1 cellular context compared by ENCODE assay signal in the genomic region with DNA sequence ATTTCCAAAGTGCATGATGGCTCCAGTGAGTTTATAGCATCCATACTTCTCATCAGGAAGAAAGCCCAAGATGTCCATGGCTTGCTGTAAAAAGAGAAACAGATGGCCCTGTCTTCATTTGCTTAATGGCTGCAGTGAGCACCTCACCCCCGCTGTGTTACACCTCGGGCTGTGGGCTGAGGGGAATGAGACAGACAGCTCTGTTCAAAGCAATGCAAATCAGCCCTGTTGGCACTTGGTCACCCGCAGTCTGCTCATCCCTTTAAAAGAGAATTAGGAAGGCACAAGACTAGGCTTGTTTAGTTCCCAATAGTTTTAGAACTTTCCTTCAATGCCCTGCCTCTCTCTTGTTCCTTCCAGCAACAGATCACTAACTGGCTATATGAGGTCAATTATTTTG.
TF ChIP-seq lines count a peak whose summit lies in the region.

No MANE protein-coding gene starts in this region.

TF ChIP-seq in endothelial cell of umbilical vein, 7 proteins besides CTCF, POLR2A, EP300 and RAD21 (continued from another document):
- TF ChIP-seq JUN (IDR thresholded peaks at IDR 0.05; ENCODE audit: borderline replicate concordance, insufficient read depth, insufficient read length, low read depth) (no peak), GATA2 (IDR thresholded peaks at IDR 0.05; ENCODE audit: insufficient read depth, insufficient read length, low read depth, low read length) (no peak), MYC (IDR thresholded peaks at IDR 0.05; ENCODE audit: low read depth, low read length) (no peak), POLR2AphosphoS5 (IDR thresholded peaks at IDR 0.05; ENCODE audit: insufficient read depth, low read depth, low read length) (no peak), FOS (IDR thresholded peaks at IDR 0.05; ENCODE audit: borderline replicate concordance, insufficient read depth, low read length) (no peak)
